ENCODE assay signal across 7 cellular contexts in the genomic region with DNA sequence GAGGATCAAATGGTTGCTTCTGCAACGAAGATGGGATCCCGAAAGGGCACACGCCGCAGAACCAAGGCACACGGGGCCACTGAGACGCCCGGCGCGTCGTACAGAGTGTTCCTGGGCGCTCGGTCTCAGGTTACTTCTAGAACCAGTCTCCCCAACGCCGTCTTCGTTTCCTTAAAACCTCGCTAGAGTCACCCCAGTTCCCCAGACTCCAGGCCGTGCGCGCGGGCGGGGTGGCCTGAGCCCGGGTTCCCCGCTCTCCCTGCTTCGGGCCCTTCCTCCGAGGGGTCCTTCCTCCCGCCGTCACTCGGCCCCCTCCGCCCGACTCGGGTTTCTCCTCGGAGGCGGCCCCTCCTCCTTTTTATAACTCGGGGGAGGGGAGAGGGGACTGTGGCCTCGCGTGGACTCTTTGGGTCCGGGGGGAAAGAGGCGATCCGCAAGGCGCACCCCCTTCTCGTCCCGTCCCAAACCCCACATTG. TPM values are rescaled to one million over a fixed set of nuclear protein-coding genes. Genes with fewer than 3 reads are reported as not detected.
DNase-seq lines count a peak whose midpoint lies in the region; ATAC-seq, FAIRE-seq and TF ChIP-seq lines count a peak whose summit lies in the region.

No MANE protein-coding gene starts in this region.

- H3K27me3 ChIP-seq in iPS-20b (ENCODE audit: insufficient read depth, low read length) (0 out of 2 replicates have a peak, but pooled peaks cover 5% of the 10 kb centered on the region), small intestine (ENCODE audit: control insufficient read depth in 2 of 2, insufficient read depth in 2 of 2, low read length in 2 of 2) (no peaks in the 10 kb centered on the region)

- peak overlapping the region; percentile 98 for H3K9ac ChIP-seq in iPS-20b (ENCODE audit: low read depth, low read length)

- peak overlapping the region; percentile 92 to 98 (median 95) for H3K27ac Mint-ChIP-seq in brain

- no peak for TF ChIP-seq CTCF in brain (conservative IDR thresholded peaks at IDR 0.05)

- peak overlapping the region; percentile 84 for H3K4me3 ChIP-seq in iPS-20b (ENCODE audit: low read length)
- peak overlapping the region; percentile 61 to 90 for H3K4me3 ChIP-seq in small intestine (ENCODE audit: low read depth in 1 of 2, low read length in 2 of 2)

- H3K9me3 Mint-ChIP-seq in brain, result no peaks in the 10 kb centered on the region

- peak; percentile 5 for ATAC-seq in HG03378 (IDR thresholded peaks at IDR 0.05; ENCODE audit: unreplicated experiment)

- H3K27ac ChIP-seq in iPS-20b (ENCODE audit: low read length), result peak overlapping the region; percentile 84
- peak overlapping the region; percentile 56 to 99 for H3K27ac ChIP-seq in small intestine (ENCODE audit: low read depth in 1 of 2, low read length in 1 of 2)

- peaks cover 11% of the 10 kb centered on the region for H3K27me3 Mint-ChIP-seq in brain

- H3K9me3 ChIP-seq in iPS-20b (ENCODE audit: insufficient read depth, low read depth, low read length) (no peaks in the 10 kb centered on the region), small intestine (ENCODE audit: control insufficient read depth, low read depth) (no peaks in the 10 kb centered on the region)

- H3K36me3 Mint-ChIP-seq in brain, result no peaks in the 10 kb centered on the region

- 0 to 1% (median 1%) methylated on average over 38 to 42 of the region's 42 CpGs for WGBS in small intestine, 3 donors

- H3K4me1 ChIP-seq in iPS-20b (ENCODE audit: insufficient read depth, low read length) (peaks cover 15% of the 10 kb centered on the region; the same call in 1 of the 2 replicates), small intestine (ENCODE audit: control insufficient read depth in 2 of 2, insufficient read depth in 1 of 2, low read depth in 1 of 2, low read length in 1 of 2) (peaks cover 0 to 6% of the 10 kb centered on the region in 2 donors)

- peaks cover 28% of the 10 kb centered on the region for H3K36me3 ChIP-seq in iPS-20b (ENCODE audit: insufficient read depth, low read depth, low read length)
- H3K36me3 ChIP-seq in small intestine (ENCODE audit: control insufficient read depth in 2 of 2, insufficient read depth in 2 of 2, low read length in 2 of 2), result no peaks in the 10 kb centered on the region

- no peak for FAIRE-seq in small intestine (lab: Jason Lieb, UNC)

- H3K4me3 Mint-ChIP-seq in brain, result peak overlapping the region; percentile 91 to 97 (median 94)

- DNase-seq in GM19240 (ENCODE audit: insufficient read length, low spot score) (peak; percentile 8), SW480 (ENCODE audit: low spot score) (peak; percentile 56), small intestine (peak; percentile 63), NCI-H1092 treated with DMSO at 0.1 percent for 48 hours (lab: John Stamatoyannopoulos, UW) (no peak)

- peaks cover 29% of the 10 kb centered on the region for H3K4me1 Mint-ChIP-seq in brain

RNA-seq across cellular contexts. Expression of gene FZD7, which starts 0.8 kb away (rescaled TPM):
- polyA plus RNA-seq in brain (ENCODE audit: insufficient read depth, low read depth, low replicate concordance), result 5.3 TPM
- polyA plus RNA-seq in small intestine, result 10 to 100 TPM in 1 of 3 donors, 1 to 10 TPM in 2; 1.6 to 10.9 (median 1.6) TPM

RNA-seq across cellular contexts. Expression of gene KIAA2012, which starts 40.2 kb away (rescaled TPM):
- polyA plus RNA-seq in brain (ENCODE audit: insufficient read depth, low read depth, low replicate concordance), result 0.42 TPM
- polyA plus RNA-seq in small intestine, result under 1 TPM in 1 of 3 donors, not detected in 2; 0.07 TPM
